ENCODE assay signal across 9 cellular contexts in the genomic region with DNA sequence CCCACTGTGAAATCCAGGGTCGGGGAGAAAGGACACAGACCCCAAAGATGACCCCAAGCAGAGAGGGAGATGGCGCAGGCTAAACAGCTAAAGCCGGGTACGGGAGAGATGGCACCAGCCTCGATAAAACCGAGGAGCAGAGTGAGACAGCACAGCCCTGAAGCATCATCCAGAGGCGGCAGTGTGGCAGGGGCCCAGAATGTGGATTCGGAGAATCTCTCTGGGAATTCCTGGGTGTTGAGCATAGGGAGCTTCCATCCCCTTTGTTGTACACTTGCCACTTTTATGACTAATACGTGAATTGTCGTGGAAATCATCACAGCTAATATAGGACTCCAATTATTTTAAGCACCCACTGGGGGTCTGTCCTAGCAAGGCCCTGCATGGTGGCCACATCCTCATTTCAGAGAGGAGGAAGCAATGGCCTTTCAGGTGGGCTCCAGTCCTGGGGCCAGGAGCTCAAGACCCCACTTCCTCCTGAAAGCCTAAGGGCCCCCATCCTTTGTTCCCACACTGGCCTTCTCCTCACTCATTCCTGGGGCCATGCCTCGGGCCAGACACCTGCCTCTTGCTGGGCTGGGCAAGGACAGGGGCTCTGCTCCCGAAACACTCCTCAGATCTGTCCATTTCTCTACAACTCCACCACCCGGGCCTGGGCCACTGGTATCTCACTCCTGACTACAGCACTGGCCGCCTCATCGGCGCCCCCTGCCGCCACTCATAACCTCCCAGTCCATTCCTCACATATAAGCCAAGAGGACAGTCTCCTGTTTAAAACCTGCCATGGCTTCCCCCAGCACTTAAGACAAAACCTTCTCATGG. TPM values are rescaled to one million over a fixed set of nuclear protein-coding genes. Genes with fewer than 3 reads are reported as not detected.
DNase-seq lines count a peak whose midpoint lies in the region; ATAC-seq and TF ChIP-seq lines count a peak whose summit lies in the region.
"Had no signal": no experiment of that assay in that cellular context is flagged by ENCODE, and none has a peak within 500 bp of the region (broad histone marks: within the 10 kb centered on the region; RNA-seq: fewer than 3 reads in every experiment).

No MANE protein-coding gene starts in this region.

- CTCF ChIA-PET in A673 (lab: Charles Lee) (interaction anchor here (0.9 kb wide), 1 partner anchor 12 kb away, joined by 3 read pairs; no protein-coding TSS in a partner anchor), OCI-LY7 (lab: Charles Lee; ENCODE audit: unreplicated experiment) (interaction anchor here (0.6 kb wide), 2 partner anchors 24 to 163 kb away, joined by 3 read pairs; no protein-coding TSS in a partner anchor)

- H3K27ac ChIP-seq in A673 (ENCODE audit: low read depth, low read length, poor library complexity, severe bottlenecking): no peak overlapping the region
- no peak overlapping the region for H3K27ac ChIP-seq in OCI-LY7 (ENCODE audit: low read depth, low read length, poor library complexity, severe bottlenecking)
- H3K27ac ChIP-seq: SK-N-MC had no signal

- BruUV-seq in A673 (replicated peaks; lab: Mats Ljungman, UMichigan) (no TSS peak), OCI-LY7 (replicated peaks; lab: Mats Ljungman, UMichigan) (no TSS peak)

- H4K20me1 ChIP-seq in OCI-LY7 (ENCODE audit: insufficient read depth, low read length): no peaks in the 10 kb centered on the region

- DNase-seq in A673 (ENCODE audit: low spot score) (peak; percentile 30), GM10266 (ENCODE audit: extremely low spot score) (no peak), OCI-LY7 (ENCODE audit: low spot score) (peak; percentile 48), epithelial cell of proximal tubule (ENCODE audit: low read depth) (no peak), NCI-H187 treated with DMSO at 0.1 percent for 48 hours (lab: John Stamatoyannopoulos, UW) (no peak)

- H3K36me3 ChIP-seq in A673 (ENCODE audit: insufficient read depth, low read length, poor library complexity, severe bottlenecking): no peaks in the 10 kb centered on the region
- H3K36me3 ChIP-seq in OCI-LY7 (ENCODE audit: insufficient read depth, low read length): no peaks in the 10 kb centered on the region

- ATAC-seq in HG03025 (IDR thresholded peaks at IDR 0.05; ENCODE audit: low FRiP score, unreplicated experiment) (no peak), GM18870 (IDR thresholded peaks at IDR 0.05; ENCODE audit: unreplicated experiment) (no peak), HG03097 (IDR thresholded peaks at IDR 0.05; ENCODE audit: low FRiP score, unreplicated experiment) (no peak)

- H2AFZ ChIP-seq in OCI-LY7 (ENCODE audit: low read length): no peak overlapping the region

- intact Hi-C loops in A673 (cut with micrococcal nuclease; ENCODE audit: unreplicated experiment): no loop called here
- intact Hi-C loops in OCI-LY7 (cut with micrococcal nuclease; ENCODE audit: unreplicated experiment): no loop called here

- H3K9me3 ChIP-seq in A673 (ENCODE audit: low read depth, low read length, poor library complexity, severe bottlenecking): no peaks in the 10 kb centered on the region
- no peaks in the 10 kb centered on the region for H3K9me3 ChIP-seq in OCI-LY7 (ENCODE audit: low read length)

- no peak overlapping the region for H3K4me3 ChIP-seq in A673 (ENCODE audit: low read depth, low read length, poor library complexity, severe bottlenecking)
- H3K4me3 ChIP-seq in OCI-LY7 (ENCODE audit: low read depth, low read length, poor library complexity, severe bottlenecking): no peak overlapping the region
- H3K4me3 ChIP-seq in epithelial cell of proximal tubule (ENCODE audit: low read depth, low read length): no peak overlapping the region
- H3K4me3 ChIP-seq: SK-N-MC had no signal

- H3K27me3 ChIP-seq in A673 (replicated peaks; ENCODE audit: insufficient read depth, low read depth, low read length, poor library complexity): no peaks in the 10 kb centered on the region

- no peak overlapping the region for H3K4me2 ChIP-seq in OCI-LY7 (ENCODE audit: low read length)

- no peaks in the 10 kb centered on the region for H3K9me2 ChIP-seq in OCI-LY7 (ENCODE audit: insufficient read depth, low read length)

- no peaks in the 10 kb centered on the region for H3K79me2 ChIP-seq in OCI-LY7 (ENCODE audit: insufficient read depth, low read depth, low read length)

- TF ChIP-seq CTCF in A673 (conservative IDR thresholded peaks at IDR 0.05; ENCODE audit: low read depth, low read length) (peak; percentile 62), GM10266 (IDR thresholded peaks at IDR 0.05; ENCODE audit: control insufficient read depth, insufficient read depth, low read depth, missing control alignments) (peak; percentile 51), OCI-LY7 (conservative IDR thresholded peaks at IDR 0.05; ENCODE audit: low read length) (peak; percentile 81), epithelial cell of proximal tubule (conservative IDR thresholded peaks at IDR 0.05; ENCODE audit: low read depth, low read length) (peak; percentile 47)

- POLR2A ChIA-PET in A673 (lab: Charles Lee; ENCODE audit: low non-redundant PET) (interaction anchor here (0.6 kb wide), 1 partner anchor 160 kb away, joined by 3 read pairs; no protein-coding TSS in a partner anchor), OCI-LY7 (lab: Charles Lee) (no interaction called here)

- H3K4me1 ChIP-seq in A673 (ENCODE audit: insufficient read depth, low read length, poor library complexity, severe bottlenecking) (no peaks in the 10 kb centered on the region), OCI-LY7 (ENCODE audit: insufficient read depth, low read length, poor library complexity, severe bottlenecking) (no peaks in the 10 kb centered on the region)

RNA-seq across cellular contexts. Expression of a gene that starts 29.3 kb away (rescaled TPM):
- total RNA-seq in A673 (2021) (8.5 and 9.0 TPM in 2 replicates), OCI-LY7 (2022) (33.0 and 33.3 TPM in 2 replicates), epithelial cell of proximal tubule (0.36 TPM in 1 of 2 replicates, not detected in the other)
- 3.1 and 9.3 TPM in 2 replicates for total RNA-seq in OCI-LY7 (2014; rRNA removed; shearing (Covaris generic))

RNA-seq across cellular contexts. Expression of a gene that starts 46.7 kb away (rescaled TPM):
- total RNA-seq in A673 (2021) (21.2 and 24.0 TPM in 2 replicates), OCI-LY7 (2022) (1.1 and 1.3 TPM in 2 replicates), epithelial cell of proximal tubule (2.5 and 14.3 TPM in 2 replicates)
- total RNA-seq in OCI-LY7 (2014; rRNA removed; shearing (Covaris generic)): 0.73 and 0.77 TPM in 2 replicates

RNA-seq across cellular contexts. Expression of a gene that starts 52.6 kb away (rescaled TPM):
- total RNA-seq in A673 (2021) (24.3 and 27.5 TPM in 2 replicates), OCI-LY7 (2022) (14.5 and 16.6 TPM in 2 replicates), epithelial cell of proximal tubule (19.6 and 22.1 TPM in 2 replicates)
- total RNA-seq in OCI-LY7 (2014; rRNA removed; shearing (Covaris generic)): 18.5 and 29.3 TPM in 2 replicates

Comparison
In these comparisons a context has a peak if more than half of its experiments do, and no peak if none do; other contexts are left out.
1. DNase-seq: peak in A673 (single experiment) and OCI-LY7 (single experiment); none in GM10266 (single experiment), epithelial cell of proximal tubule (single experiment) and NCI-H187 treated with DMSO at 0.1 percent for 48 hours (single experiment).
2. Peak in every context shown above with its lines, with median percentiles within 50 percentile points of each other: CTCF ChIP-seq.